8 cellular contexts compared by ENCODE assay signal in the genomic region with DNA sequence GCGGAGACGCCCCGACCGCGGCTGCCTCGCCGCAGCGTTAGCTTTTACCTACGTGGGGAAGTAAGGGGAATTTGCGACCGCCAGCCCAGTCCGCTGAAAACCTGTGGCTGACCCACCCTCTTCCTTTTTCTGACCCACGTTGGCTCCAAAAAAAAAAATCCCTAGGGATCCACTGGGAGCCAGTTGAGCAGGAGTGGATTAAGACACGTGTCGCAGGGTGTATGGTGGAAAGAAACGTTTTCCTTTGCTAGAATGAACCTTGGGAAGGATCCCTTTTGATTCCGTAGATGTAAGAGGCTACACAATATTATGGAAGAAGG. TPM values are rescaled to one million over a fixed set of nuclear protein-coding genes. Genes with fewer than 3 reads are reported as not detected.
DNase-seq lines count a peak whose midpoint lies in the region; ATAC-seq and TF ChIP-seq lines count a peak whose summit lies in the region.

No MANE protein-coding gene starts in this region.

- no peaks in the 10 kb centered on the region for H3K9me3 ChIP-seq in breast epithelium
- H3K9me3 ChIP-seq in uterus = no peaks in the 10 kb centered on the region

- ATAC-seq in memory B cell (ENCODE audit: low read depth) = peak; percentile 37

- H3K27me3 ChIP-seq in breast epithelium = no peaks in the 10 kb centered on the region
- no peaks in the 10 kb centered on the region for H3K27me3 ChIP-seq in uterus

- peaks cover 0 to 4% of the 10 kb centered on the region in 2 donors for H3K4me1 ChIP-seq in breast epithelium
- H3K4me1 ChIP-seq in uterus = peaks cover 0 to 3% of the 10 kb centered on the region in 2 donors

- no peak for TF ChIP-seq CTCF in breast epithelium (IDR thresholded peaks at IDR 0.05)
- no peak for TF ChIP-seq CTCF in uterus (IDR thresholded peaks at IDR 0.05)

- no peak for TF ChIP-seq POLR2A in breast epithelium (IDR thresholded peaks at IDR 0.05)
- TF ChIP-seq POLR2A in uterus (IDR thresholded peaks at IDR 0.05) = no peak

- no peaks in the 10 kb centered on the region for H3K36me3 Mint-ChIP-seq in memory B cell

- no peaks in the 10 kb centered on the region for H3K36me3 ChIP-seq in breast epithelium
- H3K36me3 ChIP-seq in uterus = no peaks in the 10 kb centered on the region

- H3K27ac Mint-ChIP-seq in memory B cell = peak overlapping the region; percentile 97

- H3K27me3 Mint-ChIP-seq in memory B cell = no peaks in the 10 kb centered on the region

- peaks cover 46% of the 10 kb centered on the region for H3K4me1 Mint-ChIP-seq in memory B cell

- DNase-seq in NCI-H345 treated with DMSO at 0.1 percent for 48 hours (lab: John Stamatoyannopoulos, UW; ENCODE audit: unreplicated experiment) = peak; percentile 44
- DNase-seq in NCI-H345 (lab: John Stamatoyannopoulos, UW) = no peak
- DNase-seq in NCI-H1092 (lab: John Stamatoyannopoulos, UW) = peak; percentile 53
- DNase-seq in breast epithelium (ENCODE audit: low spot score in 2 of 2) = no peak
- peak in 1 of 2 donors; percentile 28 for DNase-seq in memory B cell (ENCODE audit: low spot score in 2 of 2)
- DNase-seq in uterus = no peak
- DNase-seq in dedifferentiated amniotic fluid mesenchymal stem cell (ENCODE audit: extremely low spot score) = no peak
- DNase-seq in GM19240 (ENCODE audit: insufficient read length, low spot score) = no peak

- H3K27ac ChIP-seq in breast epithelium (peak overlapping the region; percentile 87 to 96), uterus (peak overlapping the region; percentile 85 to 88)

- intact Hi-C loops in breast epithelium (cut with DNase I; ENCODE audit: low total_unique reads) = no loop called here
- intact Hi-C loops in uterus (cut with DNase I; ENCODE audit: low total_unique reads) = no loop called here

- H3K4me3 ChIP-seq in breast epithelium (peak overlapping the region; percentile 68 to 91 (median 79)), uterus (peak overlapping the region; percentile 78 to 93)

- peak overlapping the region; percentile 97 for H3K4me3 Mint-ChIP-seq in memory B cell

- H3K9me3 Mint-ChIP-seq in memory B cell = no peaks in the 10 kb centered on the region

RNA-seq across cellular contexts. Expression of a gene that starts 0.6 kb away (rescaled TPM):
- total RNA-seq in breast epithelium = 10 to 100 TPM; 55.9 to 92.0 (median 56.4) TPM
- 100 to 1,000 TPM in 1 of 4 donors, 10 to 100 TPM in 3; 36.5 to 275 (median 56.0) TPM for total RNA-seq in uterus

RNA-seq across cellular contexts. Expression of a gene that starts 29.9 kb away (rescaled TPM):
- total RNA-seq in breast epithelium (10 to 100 TPM in 2 of 3 donors, 1 to 10 TPM in 1; 8.5 to 14.9 (median 14.1) TPM), uterus (10 to 100 TPM in 1 of 4 donors, 1 to 10 TPM in 2, not detected in 1; 1.3 to 12.0 (median 7.3) TPM)

RNA-seq across cellular contexts. Expression of a gene that starts 50.1 kb away (rescaled TPM):
- total RNA-seq in breast epithelium = 1 to 10 TPM in 2 of 3 donors, not detected in 1; 1.4 to 2.8 TPM
- total RNA-seq in uterus = not detected

Comparison
In these comparisons a context has a peak if more than half of its experiments do, and no peak if none do; other contexts are left out.
1. DNase-seq: peak in NCI-H345 treated with DMSO at 0.1 percent for 48 hours (single experiment) and NCI-H1092 (single experiment); none in NCI-H345 (single experiment), breast epithelium (0 of 2), uterus (0 of 2), dedifferentiated amniotic fluid mesenchymal stem cell (single experiment) and GM19240 (single experiment).